ENCODE assay signal across 19 cellular contexts in the genomic region with DNA sequence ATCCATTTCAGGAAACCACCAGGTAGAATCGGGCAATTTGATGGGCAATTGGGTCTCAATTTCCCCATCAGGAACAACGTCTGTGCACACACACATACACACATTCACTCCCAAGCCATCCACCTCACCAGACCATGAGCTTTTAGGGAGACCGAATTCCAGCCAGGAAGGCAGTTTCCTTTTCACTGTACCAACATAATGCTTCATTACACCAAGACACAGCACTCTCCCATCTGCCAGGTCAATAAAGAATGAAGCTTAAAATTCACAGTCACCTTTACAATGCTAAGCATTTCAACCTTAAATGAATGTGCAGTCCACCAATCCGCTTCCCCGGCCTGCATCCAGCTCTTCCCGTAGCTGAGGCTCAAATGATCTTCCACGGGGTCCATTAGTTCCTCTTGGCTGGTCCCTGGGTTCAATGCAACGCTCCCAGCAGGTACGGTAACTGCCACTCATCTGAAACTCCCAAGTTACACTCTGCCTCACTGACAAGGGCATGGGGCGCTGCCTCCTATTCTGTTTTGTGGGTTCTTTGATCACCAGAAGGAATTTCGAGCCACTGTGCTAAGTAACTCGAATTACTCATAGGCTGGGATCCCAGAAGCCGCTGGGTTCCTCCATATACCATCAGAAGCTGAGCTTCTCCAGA.
"Had no signal": no experiment of that assay in that cellular context is flagged by ENCODE, and none has a peak within 500 bp of the region (broad histone marks: within the 10 kb centered on the region; RNA-seq: fewer than 3 reads in every experiment).

No MANE protein-coding gene starts in this region.

- H3K4me3 ChIP-seq: colonic mucosa, esophagus squamous epithelium, lung, smooth muscle cell had no signal

- H3K36me3 ChIP-seq: colonic mucosa, esophagus squamous epithelium, neutrophil had no signal

- H3K9me3 ChIP-seq: colonic mucosa, esophagus squamous epithelium, neutrophil had no signal

- ATAC-seq: left colon; stimulated activated naive CD8-positive, alpha-beta T cell treated with anti-CD3 and anti-CD28 coated beads, Interleukin-15, Interleukin-2, amounts not matched to agents 100 U/mL and 50 U/mL, for 24 hours; T-cell had no signal

- H3K4me1 ChIP-seq: colonic mucosa had no signal

- DNase-seq: activated CD4-positive, CD25-positive, alpha-beta regulatory T cell treated with anti-CD3 and anti-CD28 coated beads, Interleukin-2, amount 50 U/mL, for 72 hours; activated effector memory CD4-positive, alpha-beta T cell treated with Interleukin-2 at 50 U/mL for 16 hours; activated naive CD4-positive, alpha-beta T cell treated with anti-CD3 and anti-CD28 coated beads, Interleukin-2, amount 50 U/mL, for 16 hours; activated T-cell treated with anti-CD3 and anti-CD28 coated beads, Interleukin-2, amount 50 U/mL, for 1 hour; colonic mucosa; esophagus squamous epithelium; glutamatergic neuron; left colon; naive B cell; right cardiac atrium; stimulated activated CD4-positive, alpha-beta T cell treated with anti-CD3 and anti-CD28 coated beads, Interleukin-4, amount 100 ng/mL, for 4 hours; stimulated activated CD8-positive, alpha-beta memory T cell treated with anti-CD3 and anti-CD28 coated beads, Interleukin-4, amount 100 ng/mL, for 48 hours; stimulated activated naive CD8-positive, alpha-beta T cell treated with anti-CD3 and anti-CD28 coated beads, Interleukin-15, Interleukin-2, amounts not matched to agents 100 U/mL and 50 U/mL, for 24 hours; T-cell; T1000; trophoblast cell had no signal

- H3K27me3 ChIP-seq: colonic mucosa, esophagus squamous epithelium, neutrophil had no signal

- H3K4me2 ChIP-seq: smooth muscle cell had no signal

- H3K27ac ChIP-seq: colonic mucosa, esophagus squamous epithelium, neutrophil had no signal
